In the genomic region with DNA sequence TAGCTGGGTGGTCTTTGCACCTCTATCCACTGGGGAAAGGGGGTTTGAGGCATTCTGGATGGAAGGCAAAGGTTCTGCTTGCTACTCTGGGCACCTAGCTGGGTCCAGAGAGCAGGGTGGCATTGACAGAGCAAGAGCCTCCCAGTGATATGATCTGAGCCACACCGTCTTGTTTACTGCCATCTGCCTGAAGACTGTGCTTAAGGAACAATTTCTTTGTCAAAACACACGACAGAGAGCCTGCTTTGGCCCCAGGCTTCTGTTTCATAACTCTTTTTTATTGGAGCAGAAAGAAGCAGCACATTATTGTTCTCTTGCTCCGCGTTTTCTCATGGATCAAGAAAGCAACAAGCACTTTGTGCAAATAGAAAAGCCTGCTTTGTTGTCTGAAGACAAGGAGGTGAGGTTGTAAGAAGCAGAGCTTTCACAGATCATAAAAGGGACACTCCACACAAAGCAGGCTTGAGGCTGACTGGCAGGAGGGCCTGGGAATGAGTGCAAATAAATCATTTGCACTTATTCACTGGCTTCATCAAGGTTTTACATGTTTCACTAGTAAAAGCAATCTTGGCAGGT, we compare ENCODE assay signal across 24 cellular contexts.
DNase-seq lines count a peak whose midpoint lies in the region; ATAC-seq and TF ChIP-seq lines count a peak whose summit lies in the region.
"Had no signal": no experiment of that assay in that cellular context is flagged by ENCODE, and none has a peak within 500 bp of the region (broad histone marks: within the 10 kb centered on the region; RNA-seq: fewer than 3 reads in every experiment).

No MANE protein-coding gene starts in this region.

- H3K4me1 ChIP-seq in parathyroid adenoma, result no peaks in the 10 kb centered on the region
- H3K4me1 ChIP-seq: BE2C, heart right ventricle, SJSA1, tibial nerve had no signal

- DNase-seq in DMS79 (lab: John Stamatoyannopoulos, UW) (peak; percentile 99), NCI-H187 treated with DMSO at 0.1 percent for 48 hours (lab: John Stamatoyannopoulos, UW) (peak; percentile 95), epithelial cell of prostate (ENCODE audit: low read depth, low spot score) (no peak), left cardiac atrium (no peak), SKM-1 treated with dmso at 0.1 percent for 144 hours (lab: John Stamatoyannopoulos, UW; ENCODE audit: unreplicated experiment) (no peak), NOMO-1 treated with DMSO at 0.1 percent for 48 hours (lab: John Stamatoyannopoulos, UW; ENCODE audit: unreplicated experiment) (no peak)
- DNase-seq in activated T-cell treated with anti-CD3 and anti-CD28 coated beads, Interleukin-2, amount 50 U/mL, for 24 hours, result no peak
- DNase-seq: activated CD8-positive, alpha-beta T cell treated with anti-CD3 and anti-CD28 coated beads, Interleukin-2, amount 10 ng/mL, durations not matched to agents 7 days and 5 days; BE2C; CD8-positive, alpha-beta memory T cell; effector CD8-positive, alpha-beta T cell; foreskin fibroblast; heart right ventricle; IMR-90; kidney glomerular epithelial cell; NCI-H1092 treated with DMSO at 0.1 percent for 48 hours; NCI-H69; stimulated activated naive CD8-positive, alpha-beta T cell treated with anti-CD3 and anti-CD28 coated beads, Interleukin-15, amount 100 ng/mL, for 72 hours had no signal

- intact Hi-C loops in left cardiac atrium (cut with DNase I), result no loop called here

- peak overlapping the region; percentile 19 for H3K27ac ChIP-seq in epithelial cell of prostate
- H3K27ac ChIP-seq in parathyroid adenoma, result no peak overlapping the region
- H3K27ac ChIP-seq: heart right ventricle, SJSA1, tibial nerve had no signal

- H3K27ac Mint-ChIP-seq in activated T-cell treated with anti-CD3 and anti-CD28 coated beads, Interleukin-2, amount 50 U/mL, for 24 hours, result no peak overlapping the region
- H3K27ac Mint-ChIP-seq: activated CD8-positive, alpha-beta T cell treated with anti-CD3 and anti-CD28 coated beads, Interleukin-2, amount 10 ng/mL, durations not matched to agents 7 days and 5 days; activated naive CD4-positive, alpha-beta T cell treated with anti-CD3 and anti-CD28 coated beads, Interleukin-2, amount 50 U/mL, for 72 hours; memory B cell; stimulated activated naive CD8-positive, alpha-beta T cell treated with anti-CD3 and anti-CD28 coated beads, Interleukin-15, amount 100 ng/mL, for 72 hours; T-helper 1 cell treated with Interleukin-12 subunit alpha and Interleukin-12 subunit beta and Interleukin-4 antibody, amounts not matched to agents 30 μg/mL and 1 μg/mL, for 36 hours had no signal

- H3K4me1 Mint-ChIP-seq in activated T-cell treated with anti-CD3 and anti-CD28 coated beads, Interleukin-2, amount 50 U/mL, for 24 hours (ENCODE audit: low read depth), result no peaks in the 10 kb centered on the region
- H3K4me1 Mint-ChIP-seq: CD8-positive, alpha-beta memory T cell; memory B cell; stimulated activated naive CD8-positive, alpha-beta T cell treated with anti-CD3 and anti-CD28 coated beads, Interleukin-15, amount 100 ng/mL, for 72 hours had no signal

- H3K4me3 Mint-ChIP-seq in activated T-cell treated with anti-CD3 and anti-CD28 coated beads, Interleukin-2, amount 50 U/mL, for 24 hours, result no peak overlapping the region
- H3K4me3 Mint-ChIP-seq: activated CD8-positive, alpha-beta T cell treated with anti-CD3 and anti-CD28 coated beads, Interleukin-2, amount 10 ng/mL, durations not matched to agents 7 days and 5 days; CD8-positive, alpha-beta memory T cell; memory B cell; stimulated activated naive CD8-positive, alpha-beta T cell treated with anti-CD3 and anti-CD28 coated beads, Interleukin-15, amount 100 ng/mL, for 72 hours; T-helper 1 cell treated with Interleukin-12 subunit alpha and Interleukin-12 subunit beta and Interleukin-4 antibody, amounts not matched to agents 30 μg/mL and 1 μg/mL, for 36 hours had no signal

- no peaks in the 10 kb centered on the region for H3K36me3 ChIP-seq in parathyroid adenoma (ENCODE audit: control insufficient read depth, insufficient read depth, low read length)
- H3K36me3 ChIP-seq: BE2C, heart right ventricle, SJSA1, tibial nerve had no signal

- no peak overlapping the region for H3K4me2 ChIP-seq in parathyroid adenoma (ENCODE audit: low read length)

- no peaks in the 10 kb centered on the region for H3K27me3 ChIP-seq in parathyroid adenoma (ENCODE audit: control insufficient read depth, insufficient read depth, low read length)
- H3K27me3 ChIP-seq: BE2C, tibial nerve had no signal

- no peak overlapping the region for H3K9ac ChIP-seq in parathyroid adenoma

- no peaks in the 10 kb centered on the region for H3K9me3 Mint-ChIP-seq in activated T-cell treated with anti-CD3 and anti-CD28 coated beads, Interleukin-2, amount 50 U/mL, for 24 hours
- H3K9me3 Mint-ChIP-seq: activated naive CD4-positive, alpha-beta T cell treated with anti-CD3 and anti-CD28 coated beads, Interleukin-2, amount 50 U/mL, for 72 hours; CD8-positive, alpha-beta memory T cell; memory B cell; stimulated activated naive CD8-positive, alpha-beta T cell treated with anti-CD3 and anti-CD28 coated beads, Interleukin-15, amount 100 ng/mL, for 72 hours; T-helper 1 cell treated with Interleukin-12 subunit alpha and Interleukin-12 subunit beta and Interleukin-4 antibody, amounts not matched to agents 30 μg/mL and 1 μg/mL, for 36 hours had no signal

- no peak overlapping the region for H3K4me3 ChIP-seq in parathyroid adenoma (ENCODE audit: low read depth, low read length)
- H3K4me3 ChIP-seq: heart right ventricle, SJSA1, tibial nerve had no signal

- no peaks in the 10 kb centered on the region for H3K36me3 Mint-ChIP-seq in activated T-cell treated with anti-CD3 and anti-CD28 coated beads, Interleukin-2, amount 50 U/mL, for 24 hours (ENCODE audit: low read depth)
- H3K36me3 Mint-ChIP-seq: activated naive CD4-positive, alpha-beta T cell treated with anti-CD3 and anti-CD28 coated beads, Interleukin-2, amount 50 U/mL, for 72 hours; CD8-positive, alpha-beta memory T cell; memory B cell had no signal

- ATAC-seq in left cardiac atrium, result no peak
- ATAC-seq: activated CD8-positive, alpha-beta T cell treated with anti-CD3 and anti-CD28 coated beads, Interleukin-2, amount 10 ng/mL, durations not matched to agents 7 days and 5 days; activated naive CD4-positive, alpha-beta T cell treated with anti-CD3 and anti-CD28 coated beads, Interleukin-2, amount 50 U/mL, for 72 hours; heart right ventricle; stimulated activated naive CD8-positive, alpha-beta T cell treated with anti-CD3 and anti-CD28 coated beads, Interleukin-15, amount 100 ng/mL, for 72 hours had no signal

- H3K27me3 Mint-ChIP-seq in activated T-cell treated with anti-CD3 and anti-CD28 coated beads, Interleukin-2, amount 50 U/mL, for 24 hours, result no peaks in the 10 kb centered on the region
- H3K27me3 Mint-ChIP-seq: stimulated activated naive CD8-positive, alpha-beta T cell treated with anti-CD3 and anti-CD28 coated beads, Interleukin-15, amount 100 ng/mL, for 72 hours had no signal

- H2AFZ ChIP-seq in parathyroid adenoma, result peak overlapping the region; percentile 60

- H3K9me3 ChIP-seq in parathyroid adenoma (ENCODE audit: control insufficient read depth, low read length), result no peaks in the 10 kb centered on the region
- H3K9me3 ChIP-seq: BE2C, heart right ventricle, SJSA1, tibial nerve had no signal

- no peak for TF ChIP-seq CTCF in parathyroid adenoma (IDR thresholded peaks at IDR 0.05)

- H3K79me2 ChIP-seq in parathyroid adenoma, result no peaks in the 10 kb centered on the region

Comparison
In these comparisons a context has a peak if more than half of its experiments do, and no peak if none do; other contexts are left out.
1. DNase-seq: peak in DMS79 (single experiment) and NCI-H187 treated with DMSO at 0.1 percent for 48 hours (single experiment); none in epithelial cell of prostate (single experiment), left cardiac atrium (single experiment), SKM-1 treated with dmso at 0.1 percent for 144 hours (single experiment), activated T-cell treated with anti-CD3 and anti-CD28 coated beads, Interleukin-2, amount 50 U/mL, for 24 hours (single experiment) and NOMO-1 treated with DMSO at 0.1 percent for 48 hours (single experiment).